ENCODE assay signal across 8 cellular contexts in the genomic region with DNA sequence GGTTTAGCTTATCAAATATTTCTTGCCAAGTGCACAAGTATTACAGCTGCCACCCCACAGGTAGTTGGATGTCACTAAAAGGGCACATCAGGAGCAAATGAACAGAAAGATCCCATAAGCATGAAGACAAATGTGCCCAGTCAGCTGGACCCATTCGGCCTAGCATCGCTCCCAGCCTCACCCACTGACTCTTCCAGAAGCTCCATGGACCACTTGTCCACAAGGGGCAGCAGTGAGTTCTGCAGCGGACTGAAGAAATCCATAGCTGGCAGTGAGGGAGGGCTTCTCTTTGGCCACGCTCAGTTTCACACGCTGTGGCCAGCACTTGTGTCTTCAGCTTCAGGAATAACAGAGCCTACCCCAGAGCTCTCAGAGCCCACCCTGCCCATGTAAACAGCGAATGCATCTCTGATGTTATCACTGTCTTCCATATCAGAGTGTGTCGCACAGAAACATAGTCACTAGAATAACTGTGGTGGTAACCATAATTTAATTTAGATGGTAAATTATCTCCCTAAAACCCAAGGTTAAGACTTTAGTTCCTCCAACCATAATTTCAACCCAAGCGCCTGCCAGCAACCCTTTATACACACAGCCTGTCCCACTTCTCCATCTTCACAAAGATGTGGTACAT. TPM values are rescaled to one million over a fixed set of nuclear protein-coding genes. Genes with fewer than 3 reads are reported as not detected.
DNase-seq lines count a peak whose midpoint lies in the region; ATAC-seq and TF ChIP-seq lines count a peak whose summit lies in the region.

No MANE protein-coding gene starts in this region.

- TF ChIP-seq POLR2A in transverse colon (IDR thresholded peaks at IDR 0.05), result no peak

- peak; percentile 22 to 58 (median 26) for DNase-seq in CD4-positive, CD25-positive, alpha-beta regulatory T cell
- DNase-seq in Panc1 (ENCODE audit: low read depth, low spot score) (peak; percentile 42), activated T-helper 1 cell treated with Interleukin-2 at 50 U/mL for 16 hours (ENCODE audit: low read depth) (peak; percentile 14), fibroblast of the conjunctiva (ENCODE audit: low read depth) (peak; percentile 50), omental fat pad (ENCODE audit: low spot score) (no peak), transverse colon (peak; percentile 64)

- H3K36me3 Mint-ChIP-seq in CD4-positive, CD25-positive, alpha-beta regulatory T cell, result no peaks in the 10 kb centered on the region

- H3K27me3 Mint-ChIP-seq in CD4-positive, CD25-positive, alpha-beta regulatory T cell, result peaks cover 18% of the 10 kb centered on the region

- in situ Hi-C loops in Panc1 (cut with HindIII; ENCODE audit: low pct_unique_long_range_greater_than_20kb, low sequenced_read_pairs), result no loop called here
- in situ Hi-C loops in transverse colon (cut with MboI; ENCODE audit: low pct_ligation_motif_present in 1 of 4, low pct_unique_long_range_greater_than_20kb in 1 of 4, low sequenced_read_pairs in 3 of 4), result no loop called here

- POLR2A ChIA-PET in Panc1 (lab: Charles Lee), result interaction anchor here (0.5 kb wide), 1 partner anchor 16 kb away, joined by 4 read pairs; no protein-coding TSS in a partner anchor

- TF ChIP-seq CTCF in Panc1 (IDR thresholded peaks at IDR 0.05), result peak; percentile 97
- no peak for TF ChIP-seq CTCF in omental fat pad (IDR thresholded peaks at IDR 0.05)
- TF ChIP-seq CTCF in transverse colon (IDR thresholded peaks at IDR 0.05), result peak; percentile 32 to 83 (median 76)

- no peaks in the 10 kb centered on the region for H3K4me1 ChIP-seq in CD4-positive, CD25-positive, alpha-beta regulatory T cell (ENCODE audit: control insufficient read depth, insufficient read depth, low read length, poor library complexity, severe bottlenecking)
- H3K4me1 ChIP-seq in Panc1 (ENCODE audit: control insufficient read depth, insufficient read depth, low read length), result no peaks in the 10 kb centered on the region
- H3K4me1 ChIP-seq in transverse colon, result peaks cover 0 to 8% (median 4%) of the 10 kb centered on the region in 4 donors

- intact Hi-C loops in Panc1 (cut with micrococcal nuclease; ENCODE audit: unreplicated experiment) (loop anchor here (10.0 kb wide), 1 partner anchor 166 kb away; no protein-coding TSS in a partner anchor), transverse colon (cut with DNase I; ENCODE audit: low total_unique reads) (no loop called here)

- CTCF ChIA-PET in Panc1 (lab: Charles Lee), result interaction anchor here (0.6 to 1.1 kb wide), 3 partner anchors 12 to 41 kb away, joined by 3 to 17 read pairs (median 3); no protein-coding TSS in a partner anchor

- BruUV-seq in Panc1 (replicated peaks; lab: Mats Ljungman, UMichigan), result no TSS peak

- H3K27me3 ChIP-seq in CD4-positive, CD25-positive, alpha-beta regulatory T cell (ENCODE audit: control insufficient read depth, insufficient read depth, low read length), result peaks cover 6% of the 10 kb centered on the region
- H3K27me3 ChIP-seq in Panc1 (ENCODE audit: control insufficient read depth, insufficient read depth, low read length) (peaks cover 6% of the 10 kb centered on the region; the same call in 1 of the 2 replicates), transverse colon (no peaks in the 10 kb centered on the region)

- no peak overlapping the region for H3K4me3 Mint-ChIP-seq in CD4-positive, CD25-positive, alpha-beta regulatory T cell

- no peaks in the 10 kb centered on the region for H3K36me3 ChIP-seq in CD4-positive, CD25-positive, alpha-beta regulatory T cell (ENCODE audit: control insufficient read depth, insufficient read depth, low read length)
- no peaks in the 10 kb centered on the region for H3K36me3 ChIP-seq in Panc1 (ENCODE audit: control insufficient read depth, insufficient read depth, low read length)
- no peaks in the 10 kb centered on the region for H3K36me3 ChIP-seq in transverse colon

- TF ChIP-seq EP300 in transverse colon (IDR thresholded peaks at IDR 0.05; ENCODE audit: low read depth), result no peak

- H3K9me3 ChIP-seq in CD4-positive, CD25-positive, alpha-beta regulatory T cell (ENCODE audit: control insufficient read depth in 2 of 2, low read length in 2 of 2), result no peaks in the 10 kb centered on the region
- H3K9me3 ChIP-seq in Panc1 (ENCODE audit: control insufficient read depth, insufficient read depth, low read depth, low read length) (no peaks in the 10 kb centered on the region), transverse colon (no peaks in the 10 kb centered on the region)

- H3K27ac ChIP-seq in CD4-positive, CD25-positive, alpha-beta regulatory T cell (ENCODE audit: insufficient read depth, low read length, poor library complexity, severe bottlenecking), result no peak overlapping the region
- no peak overlapping the region for H3K27ac ChIP-seq in Panc1 (ENCODE audit: low read length)
- no peak overlapping the region for H3K27ac ChIP-seq in transverse colon

- 53 to 92% methylated on average over 2 to 8 of the region's 8 CpGs for WGBS in transverse colon (ENCODE audit: low coverage in 1 of 2), 2 donors

- H3K9me3 Mint-ChIP-seq in CD4-positive, CD25-positive, alpha-beta regulatory T cell, result no peaks in the 10 kb centered on the region

- H3K4me3 ChIP-seq in CD4-positive, CD25-positive, alpha-beta regulatory T cell (ENCODE audit: low read depth, low read length), result no peak overlapping the region
- H3K4me3 ChIP-seq in Panc1 (ENCODE audit: low read depth in 2 of 2, low read length in 2 of 2) (no peak overlapping the region), transverse colon (no peak overlapping the region)

- ATAC-seq in CD4-positive, CD25-positive, alpha-beta regulatory T cell (ENCODE audit: low read depth in 2 of 2), result peak; percentile 40 to 64
- ATAC-seq in GM19324 (IDR thresholded peaks at IDR 0.05; ENCODE audit: low FRiP score, unreplicated experiment) (peak; percentile 61), HG03571 (IDR thresholded peaks at IDR 0.05; ENCODE audit: unreplicated experiment) (peak; percentile 74), Panc1 (peak; percentile 98), omental fat pad (ENCODE audit: low FRiP score) (peak; percentile 71)

- H3K27ac Mint-ChIP-seq in CD4-positive, CD25-positive, alpha-beta regulatory T cell, result no peak overlapping the region

- peaks cover 0 to 4% (median under 1%) of the 10 kb centered on the region in 4 donors for H3K4me1 Mint-ChIP-seq in CD4-positive, CD25-positive, alpha-beta regulatory T cell

RNA-seq across cellular contexts. Expression of a gene that starts 15.8 kb away (rescaled TPM):
- total RNA-seq in CD4-positive, CD25-positive, alpha-beta regulatory T cell, result 0.62 TPM
- polyA plus RNA-seq in CD4-positive, CD25-positive, alpha-beta regulatory T cell, result not detected
- total RNA-seq in Panc1 (2021; ENCODE audit: unreplicated experiment) (not detected), omental fat pad (not detected), transverse colon (not detected)
- not detected for polyA plus RNA-seq in Panc1 (2012; ENCODE audit: insufficient read length)

Comparison
In these comparisons a context has a peak if more than half of its experiments do, and no peak if none do; other contexts are left out.
1. CTCF ChIP-seq: peak in Panc1 (single experiment) and transverse colon (5 of 5); none in omental fat pad (0 of 3).
2. Peak in every context shown above with its lines, with median percentiles within 50 percentile points of each other: ATAC-seq.